ENCODE assay signal across 27 cellular contexts in the genomic region with DNA sequence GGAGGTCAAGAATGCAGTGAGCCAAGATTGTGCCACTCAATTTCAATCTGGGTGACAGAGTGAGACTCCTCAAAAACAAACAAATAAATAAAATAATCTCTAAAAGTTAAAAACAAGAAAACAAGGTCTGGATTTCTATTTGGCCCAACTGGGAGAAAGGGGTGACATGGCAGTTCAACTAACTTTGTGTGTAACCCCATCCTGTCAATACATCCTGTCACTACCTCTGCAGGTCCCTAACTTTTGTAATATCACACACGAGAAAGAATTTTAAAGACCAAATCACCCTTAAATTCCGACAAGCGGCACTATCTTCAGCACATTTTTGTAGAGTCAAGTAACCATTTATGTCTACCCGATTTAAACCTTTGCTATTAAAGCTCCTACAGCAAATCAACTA. TPM values are rescaled to one million over a fixed set of nuclear protein-coding genes. Genes with fewer than 3 reads are reported as not detected.
DNase-seq lines count a peak whose midpoint lies in the region; ATAC-seq and TF ChIP-seq lines count a peak whose summit lies in the region.
"Had no signal": no experiment of that assay in that cellular context is flagged by ENCODE, and none has a peak within 500 bp of the region (broad histone marks: within the 10 kb centered on the region; RNA-seq: fewer than 3 reads in every experiment).

No MANE protein-coding gene starts in this region.

- CTCF ChIA-PET in activated CD8-positive, alpha-beta T cell treated with anti-CD3 and anti-CD28 coated beads, Interleukin-2, amount 10 ng/mL, durations not matched to agents 7 days and 5 days (lab: Charles Lee) = no interaction called here
- CTCF ChIA-PET in naive thymus-derived CD4-positive, alpha-beta T cell (lab: Charles Lee) = interaction anchor here (0.6 kb wide), 1 partner anchor 156 kb away, joined by 3 read pairs; no protein-coding TSS in a partner anchor

- TF ChIP-seq CTCF in uterus (IDR thresholded peaks at IDR 0.05) (no peak), left lung (IDR thresholded peaks at IDR 0.05) (no peak)

- H3K4me3 ChIP-seq in naive thymus-derived CD4-positive, alpha-beta T cell (ENCODE audit: low read length) = no peak overlapping the region
- H3K4me3 ChIP-seq in uterus (no peak overlapping the region), left lung (no peak overlapping the region)
- H3K4me3 ChIP-seq: BLaER1 treated with 17β-estradiol and CSF1 and Interleukin-3, amounts not matched to agents 10 nM and 100 nM; left ventricle myocardium inferior; smooth muscle cell; transverse colon had no signal

- no peak for DNase-seq in activated naive CD8-positive, alpha-beta T cell treated with anti-CD3 and anti-CD28 coated beads, Interleukin-2, amount 10 ng/mL, durations not matched to agents 7 days and 5 days
- DNase-seq in activated naive CD8-positive, alpha-beta T cell treated with anti-CD3 and anti-CD28 coated beads for 36 hours = no peak
- no peak for DNase-seq in activated CD8-positive, alpha-beta T cell treated with anti-CD3 and anti-CD28 coated beads, Interleukin-2, amount 10 ng/mL, durations not matched to agents 7 days and 5 days
- peak in 1 of 9 donors; percentile 10 for DNase-seq in naive thymus-derived CD4-positive, alpha-beta T cell
- no peak for DNase-seq in uterus
- no peak for DNase-seq in inferior parietal cortex (ENCODE audit: extremely low spot score)
- DNase-seq in left lung = no peak
- DNase-seq: ACHN; activated CD4-positive, alpha-beta T cell treated with anti-CD3 and anti-CD28 coated beads for 48 hours; activated gamma-delta T cell treated with Interleukin-2 at 50 U/mL for 16 hours; activated T-cell treated with anti-CD3 and anti-CD28 coated beads, Interleukin-2, amount 50 U/mL, for 1 hour; amygdala; caudate nucleus; dermis blood vessel endothelial cell; EL; H7; left ventricle myocardium inferior; NCI-H1105; NCI-H2029 treated with DMSO at 0.1 percent for 48 hours; NCI-H446; PC-3; SHP77 treated with DMSO at 0.1 percent for 48 hours; stimulated activated CD4-positive, alpha-beta T cell treated with anti-CD3 and anti-CD28 coated beads, Interleukin-2, amount 100 ng/mL, for 48 hours; transverse colon had no signal

- peak overlapping the region; percentile 75 for H3K27ac Mint-ChIP-seq in activated naive CD8-positive, alpha-beta T cell treated with anti-CD3 and anti-CD28 coated beads, Interleukin-2, amount 10 ng/mL, durations not matched to agents 7 days and 5 days
- no peak overlapping the region for H3K27ac Mint-ChIP-seq in activated naive CD8-positive, alpha-beta T cell treated with anti-CD3 and anti-CD28 coated beads for 36 hours
- peak overlapping the region; percentile 64 for H3K27ac Mint-ChIP-seq in activated CD8-positive, alpha-beta T cell treated with anti-CD3 and anti-CD28 coated beads, Interleukin-2, amount 10 ng/mL, durations not matched to agents 7 days and 5 days
- H3K27ac Mint-ChIP-seq in naive thymus-derived CD4-positive, alpha-beta T cell = peak overlapping the region in 5 of 9 donors; percentile 11 to 63 (median 48)

- peaks cover 20% of the 10 kb centered on the region for H3K36me3 Mint-ChIP-seq in activated naive CD8-positive, alpha-beta T cell treated with anti-CD3 and anti-CD28 coated beads, Interleukin-2, amount 10 ng/mL, durations not matched to agents 7 days and 5 days
- H3K36me3 Mint-ChIP-seq in activated naive CD8-positive, alpha-beta T cell treated with anti-CD3 and anti-CD28 coated beads for 36 hours = peaks cover 20% of the 10 kb centered on the region
- peaks cover 36% of the 10 kb centered on the region for H3K36me3 Mint-ChIP-seq in activated CD8-positive, alpha-beta T cell treated with anti-CD3 and anti-CD28 coated beads, Interleukin-2, amount 10 ng/mL, durations not matched to agents 7 days and 5 days (ENCODE audit: low read depth)
- peaks cover 0 to 9% (median 5%) of the 10 kb centered on the region in 5 donors for H3K36me3 Mint-ChIP-seq in naive thymus-derived CD4-positive, alpha-beta T cell

- H3K4me3 Mint-ChIP-seq in activated naive CD8-positive, alpha-beta T cell treated with anti-CD3 and anti-CD28 coated beads, Interleukin-2, amount 10 ng/mL, durations not matched to agents 7 days and 5 days = peak overlapping the region; percentile 41
- H3K4me3 Mint-ChIP-seq in activated naive CD8-positive, alpha-beta T cell treated with anti-CD3 and anti-CD28 coated beads for 36 hours = no peak overlapping the region
- no peak overlapping the region for H3K4me3 Mint-ChIP-seq in activated CD8-positive, alpha-beta T cell treated with anti-CD3 and anti-CD28 coated beads, Interleukin-2, amount 10 ng/mL, durations not matched to agents 7 days and 5 days
- peak overlapping the region in 4 of 10 donors; percentile 12 to 54 (median 38) for H3K4me3 Mint-ChIP-seq in naive thymus-derived CD4-positive, alpha-beta T cell

- no peaks in the 10 kb centered on the region for H3K9me3 Mint-ChIP-seq in activated naive CD8-positive, alpha-beta T cell treated with anti-CD3 and anti-CD28 coated beads, Interleukin-2, amount 10 ng/mL, durations not matched to agents 7 days and 5 days
- H3K9me3 Mint-ChIP-seq in activated naive CD8-positive, alpha-beta T cell treated with anti-CD3 and anti-CD28 coated beads for 36 hours = no peaks in the 10 kb centered on the region
- no peaks in the 10 kb centered on the region for H3K9me3 Mint-ChIP-seq in activated CD8-positive, alpha-beta T cell treated with anti-CD3 and anti-CD28 coated beads, Interleukin-2, amount 10 ng/mL, durations not matched to agents 7 days and 5 days (ENCODE audit: insufficient read depth)
- no peaks in the 10 kb centered on the region for H3K9me3 Mint-ChIP-seq in naive thymus-derived CD4-positive, alpha-beta T cell

- POLR2A ChIA-PET in activated naive CD8-positive, alpha-beta T cell treated with anti-CD3 and anti-CD28 coated beads, Interleukin-2, amount 10 ng/mL, durations not matched to agents 7 days and 5 days (lab: Charles Lee) = interaction anchor here (1.7 kb wide), 1 partner anchor 9 kb away, joined by 4 read pairs; no protein-coding TSS in a partner anchor
- POLR2A ChIA-PET in activated CD8-positive, alpha-beta T cell treated with anti-CD3 and anti-CD28 coated beads, Interleukin-2, amount 10 ng/mL, durations not matched to agents 7 days and 5 days (lab: Charles Lee) = interaction anchor here (0.6 to 1.1 kb wide), 2 partner anchors 10 to 745 kb away, joined by 3 to 4 read pairs; no protein-coding TSS in a partner anchor
- POLR2A ChIA-PET in naive thymus-derived CD4-positive, alpha-beta T cell (lab: Charles Lee) = interaction anchor here (1.6 kb wide), 1 partner anchor 9 kb away, joined by 5 read pairs; no protein-coding TSS in a partner anchor

- peaks cover 4 to 33% (median 6%) of the 10 kb centered on the region in 3 experiments for H3K36me3 ChIP-seq in naive thymus-derived CD4-positive, alpha-beta T cell (ENCODE audit: control insufficient read depth in 2 of 3, insufficient read depth in 3 of 3, low read length in 3 of 3)
- no peaks in the 10 kb centered on the region for H3K36me3 ChIP-seq in uterus
- peaks cover 0 to 33% of the 10 kb centered on the region in 2 donors for H3K36me3 ChIP-seq in left lung

- H3K27me3 Mint-ChIP-seq in activated naive CD8-positive, alpha-beta T cell treated with anti-CD3 and anti-CD28 coated beads, Interleukin-2, amount 10 ng/mL, durations not matched to agents 7 days and 5 days = no peaks in the 10 kb centered on the region
- no peaks in the 10 kb centered on the region for H3K27me3 Mint-ChIP-seq in activated naive CD8-positive, alpha-beta T cell treated with anti-CD3 and anti-CD28 coated beads for 36 hours
- no peaks in the 10 kb centered on the region for H3K27me3 Mint-ChIP-seq in activated CD8-positive, alpha-beta T cell treated with anti-CD3 and anti-CD28 coated beads, Interleukin-2, amount 10 ng/mL, durations not matched to agents 7 days and 5 days (ENCODE audit: low read depth)
- no peaks in the 10 kb centered on the region for H3K27me3 Mint-ChIP-seq in naive thymus-derived CD4-positive, alpha-beta T cell

- ATAC-seq in activated naive CD8-positive, alpha-beta T cell treated with anti-CD3 and anti-CD28 coated beads, Interleukin-2, amount 10 ng/mL, durations not matched to agents 7 days and 5 days (ENCODE audit: low read depth) = peak; percentile 61
- peak; percentile 48 for ATAC-seq in activated CD8-positive, alpha-beta T cell treated with anti-CD3 and anti-CD28 coated beads, Interleukin-2, amount 10 ng/mL, durations not matched to agents 7 days and 5 days
- no peak for ATAC-seq in naive thymus-derived CD4-positive, alpha-beta T cell
- ATAC-seq in HG02938 (IDR thresholded peaks at IDR 0.05; ENCODE audit: unreplicated experiment) (no peak), left lung (no peak)
- ATAC-seq: PC-3 had no signal

- H3K4me1 ChIP-seq in naive thymus-derived CD4-positive, alpha-beta T cell (ENCODE audit: control insufficient read depth in 2 of 2, insufficient read depth in 2 of 2, low read length in 2 of 2) = peaks cover 10 to 14% of the 10 kb centered on the region in 2 donors
- H3K4me1 ChIP-seq in uterus = peaks cover 4 to 12% of the 10 kb centered on the region in 2 donors
- H3K4me1 ChIP-seq in left lung = peaks cover 11 to 36% of the 10 kb centered on the region in 2 donors

- no peak overlapping the region for H3K27ac ChIP-seq in naive thymus-derived CD4-positive, alpha-beta T cell (ENCODE audit: low read depth, low read length)
- peak overlapping the region; percentile 57 to 66 for H3K27ac ChIP-seq in uterus
- H3K27ac ChIP-seq in left lung = peak overlapping the region in 1 of 2 donors; percentile 24

- intact Hi-C loops in naive thymus-derived CD4-positive, alpha-beta T cell (cut with micrococcal nuclease) = no loop called here
- intact Hi-C loops in uterus (cut with DNase I; ENCODE audit: low total_unique reads) = no loop called here
- intact Hi-C loops in left lung (cut with DNase I) = no loop called here

- TF ChIP-seq POLR2A in uterus (IDR thresholded peaks at IDR 0.05) = no peak

- H3K4me1 Mint-ChIP-seq in activated naive CD8-positive, alpha-beta T cell treated with anti-CD3 and anti-CD28 coated beads, Interleukin-2, amount 10 ng/mL, durations not matched to agents 7 days and 5 days = peaks cover 18% of the 10 kb centered on the region
- peaks cover 19% of the 10 kb centered on the region for H3K4me1 Mint-ChIP-seq in activated naive CD8-positive, alpha-beta T cell treated with anti-CD3 and anti-CD28 coated beads for 36 hours
- peaks cover 35% of the 10 kb centered on the region for H3K4me1 Mint-ChIP-seq in activated CD8-positive, alpha-beta T cell treated with anti-CD3 and anti-CD28 coated beads, Interleukin-2, amount 10 ng/mL, durations not matched to agents 7 days and 5 days (ENCODE audit: low read depth)
- H3K4me1 Mint-ChIP-seq in naive thymus-derived CD4-positive, alpha-beta T cell = peaks cover 9 to 54% (median 31%) of the 10 kb centered on the region in 7 donors

- no peaks in the 10 kb centered on the region for H3K27me3 ChIP-seq in naive thymus-derived CD4-positive, alpha-beta T cell (ENCODE audit: control insufficient read depth in 2 of 2, insufficient read depth in 2 of 2, low read length in 2 of 2)
- H3K27me3 ChIP-seq in uterus (no peaks in the 10 kb centered on the region), left lung (no peaks in the 10 kb centered on the region)
- H3K27me3 ChIP-seq: BLaER1 treated with 17β-estradiol and CSF1 and Interleukin-3, amounts not matched to agents 10 nM and 100 nM; transverse colon had no signal

- no peaks in the 10 kb centered on the region for H3K9me3 ChIP-seq in naive thymus-derived CD4-positive, alpha-beta T cell (ENCODE audit: control insufficient read depth in 2 of 3, low read length in 3 of 3)
- no peaks in the 10 kb centered on the region for H3K9me3 ChIP-seq in uterus
- H3K9me3 ChIP-seq in left lung = no peaks in the 10 kb centered on the region
- H3K9me3 ChIP-seq: BLaER1 treated with 17β-estradiol and CSF1 and Interleukin-3, amounts not matched to agents 10 nM and 100 nM; left ventricle myocardium inferior; transverse colon had no signal

RNA-seq across cellular contexts. Expression of a gene that starts 10.2 kb away (rescaled TPM):
- 100 to 1,000 TPM; 130 TPM for total RNA-seq in activated naive CD8-positive, alpha-beta T cell treated with anti-CD3 and anti-CD28 coated beads, Interleukin-2, amount 10 ng/mL, durations not matched to agents 7 days and 5 days
- total RNA-seq in activated naive CD8-positive, alpha-beta T cell treated with anti-CD3 and anti-CD28 coated beads for 36 hours = 100 to 1,000 TPM in 1 of 2 experiments, 10 to 100 TPM in 1; 93.1 to 103 TPM
- 100 to 1,000 TPM; 120 to 122 TPM for total RNA-seq in activated CD8-positive, alpha-beta T cell treated with anti-CD3 and anti-CD28 coated beads, Interleukin-2, amount 10 ng/mL, durations not matched to agents 7 days and 5 days
- total RNA-seq in naive thymus-derived CD4-positive, alpha-beta T cell = 100 to 1,000 TPM; 118 to 166 (median 159) TPM
- 10 to 100 TPM; 56.3 to 65.6 TPM for polyA plus RNA-seq in naive thymus-derived CD4-positive, alpha-beta T cell
- total RNA-seq in uterus (100 to 1,000 TPM in 3 of 4 donors, 10 to 100 TPM in 1; 26.4 to 140 (median 126) TPM), left lung (10 to 100 TPM; 57.4 to 87.7 TPM)

Comparison
In these comparisons a context has a peak if more than half of its experiments do, and no peak if none do; other contexts are left out.
1. ATAC-seq: peak in activated naive CD8-positive, alpha-beta T cell treated with anti-CD3 and anti-CD28 coated beads, Interleukin-2, amount 10 ng/mL, durations not matched to agents 7 days and 5 days (single experiment) and activated CD8-positive, alpha-beta T cell treated with anti-CD3 and anti-CD28 coated beads, Interleukin-2, amount 10 ng/mL, durations not matched to agents 7 days and 5 days (single experiment); none in naive thymus-derived CD4-positive, alpha-beta T cell (single experiment), HG02938 (single experiment) and left lung (single experiment).